ENCODE assay signal across 12 cellular contexts in the genomic region with DNA sequence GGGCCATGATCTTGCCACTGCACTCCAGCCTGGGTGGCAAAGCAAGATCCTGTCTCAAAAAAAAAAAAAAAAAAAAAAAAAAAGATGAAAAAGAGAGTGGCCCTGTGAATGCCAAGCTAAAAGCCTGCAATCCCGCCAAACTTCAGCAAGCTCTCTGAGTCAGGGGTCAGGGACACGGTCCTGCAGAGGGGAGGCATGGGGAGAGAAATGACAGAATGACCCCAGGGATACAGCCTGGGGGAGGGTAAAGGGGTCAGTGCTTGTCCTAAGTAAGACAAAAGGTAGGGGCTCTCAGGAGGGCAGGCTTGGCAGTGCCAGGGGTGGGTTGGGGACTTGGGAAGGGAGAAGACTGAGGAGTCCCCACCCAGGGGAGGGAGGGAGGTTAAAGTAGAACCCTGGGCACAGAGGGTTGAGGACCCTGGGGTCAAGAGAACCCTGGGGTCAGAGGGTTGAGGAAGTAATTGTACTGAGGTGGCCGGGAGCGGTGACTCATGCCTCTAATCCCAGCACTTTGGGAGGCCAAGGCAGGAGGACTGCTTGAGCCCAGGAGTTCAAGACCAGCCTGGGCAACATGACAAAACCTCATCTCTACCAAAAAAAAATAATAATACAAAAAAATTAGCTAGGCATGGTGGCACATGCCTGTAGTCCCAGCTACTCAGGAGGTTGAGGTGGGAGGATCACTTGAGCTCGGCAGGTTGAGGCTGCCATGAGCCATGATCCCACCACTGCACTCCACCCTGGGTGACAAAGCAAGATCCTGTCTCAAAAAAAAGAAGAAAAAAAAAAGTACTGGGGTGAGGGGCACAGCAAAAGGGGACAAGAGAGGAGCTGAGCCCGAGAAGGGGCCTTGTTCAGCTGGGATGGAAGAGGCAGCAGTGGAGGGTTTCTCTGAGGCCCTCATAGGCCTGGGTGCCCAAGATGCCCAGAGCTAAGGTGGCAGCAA. TPM values are rescaled to one million over a fixed set of nuclear protein-coding genes. Genes with fewer than 3 reads are reported as not detected.
A peak's percentile ranks its signal among the peaks of the same experiment; 100 is the strongest.
DNase-seq lines count a peak whose midpoint lies in the region; ATAC-seq, FAIRE-seq and TF ChIP-seq lines count a peak whose summit lies in the region.
"Had no signal": no experiment of that assay in that cellular context is flagged by ENCODE, and none has a peak within 500 bp of the region (broad histone marks: within the 10 kb centered on the region; RNA-seq: fewer than 3 reads in every experiment).

No MANE protein-coding gene starts in this region.

- peak overlapping the region; percentile 71 to 88 for H3K18ac ChIP-seq in mesenchymal stem cell (ENCODE audit: low read depth in 1 of 2, low read length in 2 of 2)

- H3K27ac ChIP-seq in HEK293 (ENCODE audit: extremely low read depth, low read depth, low read length) (no peak overlapping the region), K562 (ENCODE audit: extremely low read depth, low read depth, low read length) (no peak overlapping the region), mesenchymal stem cell (ENCODE audit: low read length, poor library complexity, severe bottlenecking) (peak overlapping the region; percentile 92), subcutaneous abdominal adipose tissue (ENCODE audit: low read depth, low read length) (peak overlapping the region; percentile 65)

- H3K4ac ChIP-seq in mesenchymal stem cell (ENCODE audit: low read depth in 1 of 2, low read length in 2 of 2), result peak overlapping the region; percentile 8 to 84

- WGBS in K562 (ENCODE audit: insufficient coverage, low coverage, missing lambda C conversion rate), result 38% methylated on average over 5 of the region's 6 CpGs
- WGBS in mesenchymal stem cell, result 43% methylated on average over 3 of the region's 6 CpGs

- in situ Hi-C loops in K562 (cut with MboI), result no loop called here

- H3K4me1 ChIP-seq in HEK293 (ENCODE audit: control insufficient read depth, insufficient read depth, low read length), result peaks cover 3% of the 10 kb centered on the region; the same call in 1 of the 2 replicates
- H3K4me1 ChIP-seq in K562 (replicated peaks in 1 of 2; ENCODE audit: control insufficient read depth in 2 of 2, insufficient read depth in 2 of 2, low read length in 2 of 2), result peaks cover 6 to 51% of the 10 kb centered on the region in 2 experiments; a peak in 4 of 5 replicates
- H3K4me1 ChIP-seq in mesenchymal stem cell (ENCODE audit: control insufficient read depth, insufficient read depth, low read depth, low read length), result peaks cover 76% of the 10 kb centered on the region
- peaks cover 14 to 90% (median 83%) of the 10 kb centered on the region in 5 donors for H3K4me1 ChIP-seq in subcutaneous abdominal adipose tissue (ENCODE audit: control insufficient read depth in 5 of 5, insufficient read depth in 5 of 5, low read length in 5 of 5)

- H2BK5ac ChIP-seq in mesenchymal stem cell (ENCODE audit: low read depth, low read length, poor library complexity, severe bottlenecking), result peak overlapping the region; percentile 66

- DNase-seq in K562 (ENCODE audit: extremely low read depth in 1 of 4, low spot score in 3 of 4) (no peak), mesenchymal stem cell (no peak), OCI-M1 (lab: John Stamatoyannopoulos, UW) (no peak), NCI-H82 treated with DMSO at 0.1 percent for 48 hours (lab: John Stamatoyannopoulos, UW; ENCODE audit: unreplicated experiment) (no peak), HT-29 (ENCODE audit: low spot score) (no peak)
- DNase-seq: activated CD8-positive, alpha-beta memory T cell treated with anti-CD3 and anti-CD28 coated beads, Interleukin-2, amount 10 ng/mL, durations not matched to agents 7 days and 5 days; cerebellar nuclear complex; stimulated activated CD4-positive, alpha-beta T cell treated with anti-CD3 and anti-CD28 coated beads, Interleukin-15, amount 100 ng/mL, for 24 hours; T-cell had no signal

- H3K9me3 ChIP-seq in HEK293 (ENCODE audit: control insufficient read depth, insufficient read depth, low read depth, low read length) (no peaks in the 10 kb centered on the region), K562 (replicated peaks; ENCODE audit: control insufficient read depth, insufficient read depth, low read depth, low read length) (no peaks in the 10 kb centered on the region), mesenchymal stem cell (ENCODE audit: control insufficient read depth, low read length) (no peaks in the 10 kb centered on the region), subcutaneous abdominal adipose tissue (ENCODE audit: control insufficient read depth in 5 of 5, low read length in 5 of 5) (no peaks in the 10 kb centered on the region)

- H3K4me2 ChIP-seq in K562 (ENCODE audit: insufficient read depth, low read length) (no peak overlapping the region), mesenchymal stem cell (ENCODE audit: low read length, poor library complexity, severe bottlenecking) (no peak overlapping the region)

- H3K9me1 ChIP-seq in K562 (ENCODE audit: control insufficient read depth, insufficient read depth, low read length), result no peaks in the 10 kb centered on the region

- TF ChIP-seq EP300 in K562 (IDR thresholded peaks at IDR 0.05; ENCODE audit: low read length), result no peak

- H3K23ac ChIP-seq in mesenchymal stem cell (ENCODE audit: low read length in 2 of 2), result no peak overlapping the region

- peak overlapping the region; percentile 90 for H2AK5ac ChIP-seq in mesenchymal stem cell (ENCODE audit: low read length, severe bottlenecking)

- H3K36me3 ChIP-seq in HEK293 (ENCODE audit: control insufficient read depth in 2 of 2, insufficient read depth in 1 of 2, low read length in 2 of 2) (no peaks in the 10 kb centered on the region), K562 (ENCODE audit: control insufficient read depth, insufficient read depth, low read length) (no peaks in the 10 kb centered on the region), mesenchymal stem cell (ENCODE audit: control insufficient read depth in 1 of 2, insufficient read depth in 2 of 2, low read depth in 1 of 2, low read length in 2 of 2) (peaks cover 9 to 11% of the 10 kb centered on the region in 2 experiments), subcutaneous abdominal adipose tissue (ENCODE audit: control insufficient read depth in 5 of 5, insufficient read depth in 5 of 5, low read length in 5 of 5) (peaks cover 0 to 4% (median 0%) of the 10 kb centered on the region in 5 donors)

- H3K27me3 ChIP-seq in K562 (ENCODE audit: control insufficient read depth in 2 of 2, insufficient read depth in 2 of 2, low read length in 2 of 2), result no peaks in the 10 kb centered on the region
- no peaks in the 10 kb centered on the region for H3K27me3 ChIP-seq in mesenchymal stem cell (ENCODE audit: control insufficient read depth in 1 of 2, insufficient read depth in 1 of 2, low read length in 2 of 2)
- H3K27me3 ChIP-seq in subcutaneous abdominal adipose tissue (ENCODE audit: control insufficient read depth in 5 of 5, insufficient read depth in 4 of 5, low read length in 5 of 5), result peaks cover 0 to 3% (median 0%) of the 10 kb centered on the region in 5 donors

- H2BK15ac ChIP-seq in mesenchymal stem cell (ENCODE audit: low read depth, poor library complexity, severe bottlenecking), result peak overlapping the region; percentile 82

- TF ChIP-seq CTCF in HEK293 (tag by site-specific recombination; IDR thresholded peaks at IDR 0.05) (no peak), K562 (IDR thresholded peaks at IDR 0.05 in 2 of 3, conservative IDR thresholded peaks at IDR 0.05 in 1 of 3; ENCODE audit: insufficient read depth in 2 of 3, low read depth in 1 of 3, low read length in 3 of 3) (no peak)

- TF ChIP-seq POLR2A in K562 (conservative IDR thresholded peaks at IDR 0.05), result no peak

- H3K4me3 ChIP-seq in HEK293 (ENCODE audit: low read depth, low read length) (no peak overlapping the region), K562 (no peak overlapping the region), mesenchymal stem cell (ENCODE audit: insufficient read depth in 1 of 2, low read depth in 1 of 2, low read length in 2 of 2) (peak overlapping the region in 1 of 2 experiments; percentile 51), subcutaneous abdominal adipose tissue (ENCODE audit: low read depth in 1 of 5, low read length in 5 of 5) (no peak overlapping the region)

- no peaks in the 10 kb centered on the region for H4K20me1 ChIP-seq in K562 (replicated peaks; ENCODE audit: control insufficient read depth, insufficient read depth, low read length)

- no peak for FAIRE-seq in K562 (lab: Jason Lieb, UNC)

- peak overlapping the region; percentile 74 for H4K8ac ChIP-seq in mesenchymal stem cell (ENCODE audit: low read length)

- intact Hi-C loops in K562 (cut with micrococcal nuclease), result no loop called here

- POLR2A ChIA-PET in HEK293 (lab: Yijun Ruan, JAX) (interaction anchor here (0.7 to 1.9 kb wide), 9 partner anchors 8 to 87 kb away, joined by 3 to 9 read pairs (median 4); partner anchors contain the start of genes CYB561D2, HYAL3, LSMEM2 and NAA80), K562 (lab: Yijun Ruan, JAX) (interaction anchor here (0.6 to 1.5 kb wide), 5 partner anchors 14 to 335 kb away, joined by 3 read pairs; no protein-coding TSS in a partner anchor)

- peak overlapping the region in 1 of 2 experiments; percentile 14 for H3K14ac ChIP-seq in mesenchymal stem cell (ENCODE audit: low read length in 2 of 2)

- H4K91ac ChIP-seq in mesenchymal stem cell (ENCODE audit: low read length), result peak overlapping the region; percentile 85

- CTCF ChIA-PET in HEK293 (lab: Yijun Ruan, JAX) (interaction anchor here (0.7 to 2.4 kb wide), 9 partner anchors 8 to 69 kb away, joined by 3 to 16 read pairs (median 4); partner anchors contain the start of gene IFRD2), K562 (lab: Yijun Ruan, JAX; ENCODE audit: low intra/inter-chr PET ratio) (no interaction called here)

- H3K79me2 ChIP-seq in K562 (ENCODE audit: control insufficient read depth, insufficient read depth, low read length), result peaks cover 3% of the 10 kb centered on the region; the same call in 1 of the 3 replicates

- H3K9ac ChIP-seq in K562 (ENCODE audit: insufficient read depth in 1 of 2, low read depth in 2 of 2, low read length in 2 of 2) (no peak overlapping the region), mesenchymal stem cell (ENCODE audit: low read length) (peak overlapping the region; percentile 22), subcutaneous abdominal adipose tissue (ENCODE audit: low read length in 5 of 5) (peak overlapping the region in 2 of 5 donors; percentile 30 to 41)

- no peak for TF ChIP-seq RAD21 in K562 (CRISPR knock-in tag; conservative IDR thresholded peaks at IDR 0.05 in 1 of 2, IDR thresholded peaks at IDR 0.05 in 1 of 2)

- no TSS peak for BruUV-seq in K562 (replicated peaks; lab: Mats Ljungman, UMichigan)

- H2AFZ ChIP-seq in K562 (ENCODE audit: low read depth, low read length), result no peak overlapping the region
- H2AFZ ChIP-seq in mesenchymal stem cell (ENCODE audit: low read depth, low read length), result no peak overlapping the region

- H2BK12ac ChIP-seq in mesenchymal stem cell (ENCODE audit: low read length in 2 of 2), result peak overlapping the region; percentile 57 to 91

- no peak for ATAC-seq in K562
- no peak for ATAC-seq in GM18858 (IDR thresholded peaks at IDR 0.05; ENCODE audit: unreplicated experiment)
- ATAC-seq: activated CD8-positive, alpha-beta memory T cell treated with anti-CD3 and anti-CD28 coated beads, Interleukin-2, amount 10 ng/mL, durations not matched to agents 7 days and 5 days; T-cell had no signal

- H3K79me1 ChIP-seq in mesenchymal stem cell (replicated peaks; ENCODE audit: low read length, poor library complexity, severe bottlenecking), result peaks cover 6% of the 10 kb centered on the region

- peak overlapping the region; percentile 74 for H2BK120ac ChIP-seq in mesenchymal stem cell (ENCODE audit: low read depth, low read length)

RNA-seq across cellular contexts. Expression of gene SEMA3B, which starts 5.2 kb away (rescaled TPM):
- total RNA-seq in K562 (2011; cell fraction: chromatin; rRNA removed; ENCODE audit: low replicate concordance), result 7.6 and 22.1 TPM in 2 replicates
- 12.1 and 17.2 TPM in 2 replicates for total RNA-seq in K562 (2011; cell fraction: nucleolus; rRNA removed)
- total RNA-seq in K562 (2011; cell fraction: nucleoplasm; rRNA removed), result 4.6 and 11.0 TPM in 2 replicates
- total RNA-seq in K562 (2014; rRNA removed) (0.82 and 1.1 TPM in 2 replicates), K562 (2014; rRNA removed; fragmentation: Illumina TruSeq; extraction: Trizol) (0.13 and 0.18 TPM in 2 replicates), K562 (2015; rRNA removed; fragmentation: Illumina TruSeq; extraction: Trizol) (0.29 and 0.30 TPM in 2 replicates), K562 (2021) (1.8 and 2.2 TPM in 2 replicates)
- polyA plus RNA-seq in K562 (2011; rRNA removed) (1.3 and 2.5 TPM in 2 replicates), K562 (2014; fragmentation: Illumina TruSeq; extraction: Trizol) (0.27 and 0.37 TPM in 2 replicates), K562 (2014; fragmentation: Nextera tagmentation; extraction: Ambion mirVana) (under 1 TPM in 1 of 2 experiments, not detected in 1; 0.03 TPM), K562 (2014; rRNA removed) (1.7 and 2.3 TPM in 2 replicates)
- polyA plus RNA-seq in K562 (2011; cell fraction: cytosol; rRNA removed), result 1.5 and 2.7 TPM in 2 replicates
- 31.8 and 37.3 TPM in 2 replicates for polyA plus RNA-seq in K562 (2011; cell fraction: nucleus; rRNA removed)
- polyA plus RNA-seq in K562 (2012), result 1.3 and 4.7 TPM in 2 replicates
- polyA minus RNA-seq in K562 (2011; rRNA and poly(A)+ RNA removed), result 0.18 and 0.33 TPM in 2 replicates
- 3.0 and 5.2 TPM in 2 replicates for polyA minus RNA-seq in K562 (2011; cell fraction: cytosol; rRNA and poly(A)+ RNA removed)
- polyA minus RNA-seq in K562 (2011; cell fraction: nucleus; rRNA and poly(A)+ RNA removed), result 4.4 and 10.3 TPM in 2 replicates
- 4.7 TPM for polyA plus RNA-seq in mesenchymal stem cell (2013, experiment 1 of 2)
- 4.8 TPM for polyA plus RNA-seq in mesenchymal stem cell (2013, experiment 2 of 2)
- total RNA-seq in HT-29 (2014; rRNA removed; shearing (Covaris generic)), result 87.7 and 94.2 TPM in 2 replicates

RNA-seq across cellular contexts. Expression of gene LSMEM2, which starts 15.2 kb away (rescaled TPM):
- not detected in 2 replicates for total RNA-seq in K562 (2011; cell fraction: chromatin; rRNA removed; ENCODE audit: low replicate concordance)
- not detected in 2 replicates for total RNA-seq in K562 (2011; cell fraction: nucleolus; rRNA removed)
- total RNA-seq in K562 (2011; cell fraction: nucleoplasm; rRNA removed), result not detected in 2 replicates
- total RNA-seq in K562 (2014; rRNA removed) (not detected in 2 replicates), K562 (2014; rRNA removed; fragmentation: Illumina TruSeq; extraction: Trizol) (not detected in 2 replicates), K562 (2015; rRNA removed; fragmentation: Illumina TruSeq; extraction: Trizol) (not detected in 2 replicates), K562 (2021) (not detected in 2 replicates)
- polyA plus RNA-seq in K562 (2011; rRNA removed) (not detected in 2 replicates), K562 (2014; fragmentation: Illumina TruSeq; extraction: Trizol) (not detected in 2 replicates), K562 (2014; fragmentation: Nextera tagmentation; extraction: Ambion mirVana) (not detected), K562 (2014; rRNA removed) (not detected in 2 replicates)
- not detected in 2 replicates for polyA plus RNA-seq in K562 (2011; cell fraction: cytosol; rRNA removed)
- 0.10 TPM in 1 of 2 replicates, not detected in the other for polyA plus RNA-seq in K562 (2011; cell fraction: nucleus; rRNA removed)
- 0.08 and 0.12 TPM in 2 replicates for polyA plus RNA-seq in K562 (2012)
- not detected in 2 replicates for polyA minus RNA-seq in K562 (2011; rRNA and poly(A)+ RNA removed)
- polyA minus RNA-seq in K562 (2011; cell fraction: cytosol; rRNA and poly(A)+ RNA removed), result not detected in 2 replicates
- polyA minus RNA-seq in K562 (2011; cell fraction: nucleus; rRNA and poly(A)+ RNA removed), result not detected in 2 replicates
- polyA plus RNA-seq in mesenchymal stem cell (2013, experiment 1 of 2), result not detected
- polyA plus RNA-seq in mesenchymal stem cell (2013, experiment 2 of 2), result not detected
- not detected in 2 replicates for total RNA-seq in HT-29 (2014; rRNA removed; shearing (Covaris generic))
- total RNA-seq: activated CD8-positive, alpha-beta memory T cell treated with anti-CD3 and anti-CD28 coated beads, Interleukin-2, amount 10 ng/mL, durations not matched to agents 7 days and 5 days; T-cell had no signal

RNA-seq across cellular contexts. Expression of gene GNAI2, which starts 27.7 kb away (rescaled TPM):
- 32.6 and 87.4 TPM in 2 replicates for total RNA-seq in K562 (2011; cell fraction: chromatin; rRNA removed; ENCODE audit: low replicate concordance)
- 69.2 and 80.9 TPM in 2 replicates for total RNA-seq in K562 (2011; cell fraction: nucleolus; rRNA removed)
- total RNA-seq in K562 (2011; cell fraction: nucleoplasm; rRNA removed), result 56.0 and 62.0 TPM in 2 replicates
- total RNA-seq in K562 (2014; rRNA removed) (41.0 and 53.8 TPM in 2 replicates), K562 (2014; rRNA removed; fragmentation: Illumina TruSeq; extraction: Trizol) (18.6 and 19.5 TPM in 2 replicates), K562 (2015; rRNA removed; fragmentation: Illumina TruSeq; extraction: Trizol) (41.1 and 42.7 TPM in 2 replicates), K562 (2021) (55.4 and 60.5 TPM in 2 replicates)
- polyA plus RNA-seq in K562 (2011; rRNA removed) (72.2 and 172 TPM in 2 replicates), K562 (2014; fragmentation: Illumina TruSeq; extraction: Trizol) (49.3 and 56.1 TPM in 2 replicates), K562 (2014; fragmentation: Nextera tagmentation; extraction: Ambion mirVana) (1 to 10 TPM; 1.1 to 2.5 TPM), K562 (2014; rRNA removed) (41.4 and 51.2 TPM in 2 replicates)
- polyA plus RNA-seq in K562 (2011; cell fraction: cytosol; rRNA removed), result 128 and 171 TPM in 2 replicates
- polyA plus RNA-seq in K562 (2011; cell fraction: nucleus; rRNA removed), result 49.7 and 89.7 TPM in 2 replicates
- polyA plus RNA-seq in K562 (2012), result 64.5 and 84.8 TPM in 2 replicates
- polyA minus RNA-seq in K562 (2011; rRNA and poly(A)+ RNA removed), result 112 and 135 TPM in 2 replicates
- 34.5 and 65.7 TPM in 2 replicates for polyA minus RNA-seq in K562 (2011; cell fraction: cytosol; rRNA and poly(A)+ RNA removed)
- 11.7 and 24.4 TPM in 2 replicates for polyA minus RNA-seq in K562 (2011; cell fraction: nucleus; rRNA and poly(A)+ RNA removed)
- 474 TPM for polyA plus RNA-seq in mesenchymal stem cell (2013, experiment 1 of 2)
- 480 TPM for polyA plus RNA-seq in mesenchymal stem cell (2013, experiment 2 of 2)
- 167 and 168 TPM in 2 replicates for total RNA-seq in HT-29 (2014; rRNA removed; shearing (Covaris generic))

RNA-seq across cellular contexts. Expression of gene IFRD2, which starts 28.5 kb away (rescaled TPM):
- 134 and 435 TPM in 2 replicates for total RNA-seq in K562 (2011; cell fraction: chromatin; rRNA removed; ENCODE audit: low replicate concordance)
- 318 and 350 TPM in 2 replicates for total RNA-seq in K562 (2011; cell fraction: nucleolus; rRNA removed)
- total RNA-seq in K562 (2011; cell fraction: nucleoplasm; rRNA removed), result 152 and 197 TPM in 2 replicates
- 75.1 and 91.2 TPM in 2 replicates for total RNA-seq in K562 (2014; rRNA removed)
- 31.2 and 42.6 TPM in 2 replicates for total RNA-seq in K562 (2014; rRNA removed; fragmentation: Illumina TruSeq; extraction: Trizol)
- 54.4 and 57.2 TPM in 2 replicates for total RNA-seq in K562 (2015; rRNA removed; fragmentation: Illumina TruSeq; extraction: Trizol)
- 115 and 116 TPM in 2 replicates for total RNA-seq in K562 (2021)
- polyA plus RNA-seq in K562 (2011; rRNA removed), result 44.6 and 56.2 TPM in 2 replicates
- polyA plus RNA-seq in K562 (2011; cell fraction: cytosol; rRNA removed), result 47.8 and 103 TPM in 2 replicates
- 475 and 549 TPM in 2 replicates for polyA plus RNA-seq in K562 (2011; cell fraction: nucleus; rRNA removed)
- polyA plus RNA-seq in K562 (2012), result 69.2 and 72.6 TPM in 2 replicates
- polyA plus RNA-seq in K562 (2014; fragmentation: Illumina TruSeq; extraction: Trizol), result 52.8 and 58.1 TPM in 2 replicates
- polyA plus RNA-seq in K562 (2014; fragmentation: Nextera tagmentation; extraction: Ambion mirVana), result 10 to 100 TPM; 30.5 to 41.0 TPM
- polyA plus RNA-seq in K562 (2014; rRNA removed), result 79.9 and 91.5 TPM in 2 replicates
- polyA minus RNA-seq in K562 (2011; rRNA and poly(A)+ RNA removed), result 20.2 and 31.4 TPM in 2 replicates
- 26.1 and 29.9 TPM in 2 replicates for polyA minus RNA-seq in K562 (2011; cell fraction: cytosol; rRNA and poly(A)+ RNA removed)
- polyA minus RNA-seq in K562 (2011; cell fraction: nucleus; rRNA and poly(A)+ RNA removed), result 118 and 130 TPM in 2 replicates
- 24.4 TPM for polyA plus RNA-seq in mesenchymal stem cell (2013, experiment 1 of 2)
- 23.2 TPM for polyA plus RNA-seq in mesenchymal stem cell (2013, experiment 2 of 2)
- 175 and 177 TPM in 2 replicates for total RNA-seq in HT-29 (2014; rRNA removed; shearing (Covaris generic))

RNA-seq across cellular contexts. Expression of gene HYAL3, which starts 35.5 kb away (rescaled TPM):
- total RNA-seq in K562 (2011; cell fraction: chromatin; rRNA removed; ENCODE audit: low replicate concordance), result 5.1 and 18.1 TPM in 2 replicates
- 10.5 and 12.3 TPM in 2 replicates for total RNA-seq in K562 (2011; cell fraction: nucleolus; rRNA removed)
- 6.0 and 7.5 TPM in 2 replicates for total RNA-seq in K562 (2011; cell fraction: nucleoplasm; rRNA removed)
- total RNA-seq in K562 (2014; rRNA removed) (6.8 and 12.8 TPM in 2 replicates), K562 (2014; rRNA removed; fragmentation: Illumina TruSeq; extraction: Trizol) (2.1 and 2.4 TPM in 2 replicates), K562 (2015; rRNA removed; fragmentation: Illumina TruSeq; extraction: Trizol) (8.3 and 9.1 TPM in 2 replicates), K562 (2021) (7.0 and 9.8 TPM in 2 replicates)
- polyA plus RNA-seq in K562 (2011; rRNA removed) (5.4 and 6.8 TPM in 2 replicates), K562 (2014; fragmentation: Illumina TruSeq; extraction: Trizol) (9.1 and 9.8 TPM in 2 replicates), K562 (2014; fragmentation: Nextera tagmentation; extraction: Ambion mirVana) (1 to 10 TPM in 1 of 2 experiments, under 1 TPM in 1; 0.38 to 1.0 TPM), K562 (2014; rRNA removed) (9.0 and 16.5 TPM in 2 replicates)
- 10.7 and 28.9 TPM in 2 replicates for polyA plus RNA-seq in K562 (2011; cell fraction: cytosol; rRNA removed)
- polyA plus RNA-seq in K562 (2011; cell fraction: nucleus; rRNA removed), result 11.9 and 20.3 TPM in 2 replicates
- polyA plus RNA-seq in K562 (2012), result 8.0 and 13.8 TPM in 2 replicates
- 1.7 and 2.9 TPM in 2 replicates for polyA minus RNA-seq in K562 (2011; rRNA and poly(A)+ RNA removed)
- polyA minus RNA-seq in K562 (2011; cell fraction: cytosol; rRNA and poly(A)+ RNA removed), result 3.8 and 4.4 TPM in 2 replicates
- polyA minus RNA-seq in K562 (2011; cell fraction: nucleus; rRNA and poly(A)+ RNA removed), result 5.4 and 6.2 TPM in 2 replicates
- 4.2 TPM for polyA plus RNA-seq in mesenchymal stem cell (2013, experiment 1 of 2)
- polyA plus RNA-seq in mesenchymal stem cell (2013, experiment 2 of 2), result 4.2 TPM
- 8.3 and 12.7 TPM in 2 replicates for total RNA-seq in HT-29 (2014; rRNA removed; shearing (Covaris generic))

Comparison
In these comparisons a context has a peak if more than half of its experiments do, and no peak if none do; other contexts are left out.
1. H3K27ac ChIP-seq: peak in mesenchymal stem cell (single experiment) and subcutaneous abdominal adipose tissue (single experiment); none in HEK293 (single experiment) and K562 (single experiment).